14 cellular contexts compared by ENCODE assay signal in the genomic region with DNA sequence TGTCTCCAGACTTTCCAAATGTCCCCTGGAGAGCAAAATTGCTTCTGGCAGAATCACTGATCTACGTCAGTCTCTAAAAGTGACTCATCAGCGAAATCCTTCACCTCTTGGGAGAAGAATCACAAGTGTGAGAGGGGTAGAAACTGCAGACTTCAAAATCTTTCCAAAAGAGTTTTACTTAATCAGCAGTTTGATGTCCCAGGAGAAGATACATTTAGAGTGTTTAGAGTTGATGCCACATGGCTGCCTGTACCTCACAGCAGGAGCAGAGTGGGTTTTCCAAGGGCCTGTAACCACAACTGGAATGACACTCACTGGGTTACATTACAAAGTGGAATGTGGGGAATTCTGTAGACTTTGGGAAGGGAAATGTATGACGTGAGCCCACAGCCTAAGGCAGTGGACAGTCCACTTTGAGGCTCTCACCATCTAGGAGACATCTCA. TPM values are rescaled to one million over a fixed set of nuclear protein-coding genes. Genes with fewer than 3 reads are reported as not detected.
DNase-seq lines count a peak whose midpoint lies in the region; ATAC-seq, FAIRE-seq and TF ChIP-seq lines count a peak whose summit lies in the region.
"Had no signal": no experiment of that assay in that cellular context is flagged by ENCODE, and none has a peak within 500 bp of the region (broad histone marks: within the 10 kb centered on the region; RNA-seq: fewer than 3 reads in every experiment).

No MANE protein-coding gene starts in this region.

- H3K27ac ChIP-seq in A549 = peak overlapping the region; percentile 71 to 86
- H3K27ac ChIP-seq: sigmoid colon, thyroid gland had no signal

- in situ Hi-C loops in SK-MEL-5 (cut with HindIII; ENCODE audit: low pct_unique_long_range_greater_than_20kb, low sequenced_read_pairs) = no loop called here

- POLR2A ChIA-PET in A549 (lab: Yijun Ruan, JAX) (no interaction called here), GM10248 (lab: Yijun Ruan, JAX) (no interaction called here)

- WGBS in A549 (ENCODE audit: missing lambda C conversion rate) = 3% methylated on average over 3 of the region's 3 CpGs

- H3K9me3 ChIP-seq in A549 = no peaks in the 10 kb centered on the region
- H3K9me3 ChIP-seq: sigmoid colon, thyroid gland had no signal

- H3K4me2 ChIP-seq in A549 = peak overlapping the region; percentile 76
- H3K4me2 ChIP-seq: GM23338 had no signal

- ATAC-seq in A549 = peak; percentile 41 to 53
- no peak for ATAC-seq in GM21423 (IDR thresholded peaks at IDR 0.05; ENCODE audit: unreplicated experiment)
- no peak for ATAC-seq in GM21737 (IDR thresholded peaks at IDR 0.05; ENCODE audit: unreplicated experiment)
- ATAC-seq: Panc1 had no signal

- DNase-seq in A549 (ENCODE audit: low read depth in 1 of 2, low spot score in 1 of 2) (peak; percentile 85), HCEC 1CT (peak; percentile 37), SK-MEL-5 (ENCODE audit: low read depth, low spot score) (peak; percentile 49), fibroblast of pulmonary artery (ENCODE audit: low read depth) (peak; percentile 11), GM10248 (ENCODE audit: extremely low spot score) (no peak)
- DNase-seq in activated effector memory CD4-positive, alpha-beta T cell treated with Interleukin-2 at 50 U/mL for 16 hours = no peak
- DNase-seq: stimulated activated CD4-positive, alpha-beta T cell treated with anti-CD3 and anti-CD28 coated beads, Interleukin-4, amount 100 ng/mL, for 1 hour; thyroid gland had no signal

- no peak for TF ChIP-seq POLR2A in A549 (IDR thresholded peaks at IDR 0.05; ENCODE audit: low read length)

- TF ChIP-seq RAD21 in A549 (conservative IDR thresholded peaks at IDR 0.05 in 1 of 2, IDR thresholded peaks at IDR 0.05 in 1 of 2) = no peak

- peaks cover 68% of the 10 kb centered on the region for H3K4me1 ChIP-seq in A549
- H3K4me1 ChIP-seq: sigmoid colon, thyroid gland had no signal

- TF ChIP-seq CTCF in A549 (IDR thresholded peaks at IDR 0.05) = no peak
- TF ChIP-seq CTCF in fibroblast of pulmonary artery (IDR thresholded peaks at IDR 0.05; ENCODE audit: low read length, missing control alignments) = no peak
- no peak for TF ChIP-seq CTCF in GM10248 (IDR thresholded peaks at IDR 0.05; ENCODE audit: control extremely low read depth, extremely low read depth, low read depth, missing control alignments)

- peak; percentile 100 for FAIRE-seq in A549 (lab: Jason Lieb, UNC)

- TF ChIP-seq EP300 in A549 (IDR thresholded peaks at IDR 0.05) = peak; percentile 60 to 84; a peak in 3 of 5 replicates

- H3K4me3 ChIP-seq in A549 (no peak overlapping the region), fibroblast of pulmonary artery (replicated peaks; ENCODE audit: low read depth, low read length) (no peak overlapping the region)
- H3K4me3 ChIP-seq: GM23338, sigmoid colon, thyroid gland had no signal

- CTCF ChIA-PET in A549 (lab: Yijun Ruan, JAX) = interaction anchor here (0.9 to 15.7 kb wide), 28 partner anchors 8 to 253 kb away, joined by 3 to 358 read pairs (median 5); partner anchors contain the start of genes CEACAM6, CEACAM7 and RPS19
- CTCF ChIA-PET in GM10248 (lab: Yijun Ruan, JAX) = interaction anchor here (0.8 to 2.0 kb wide), 6 partner anchors 9 to 93 kb away, joined by 3 to 17 read pairs (median 4); no protein-coding TSS in a partner anchor

TF ChIP-seq in A549, 52 proteins besides CTCF, POLR2A, EP300 and RAD21:
- TF ChIP-seq RFX5 (IDR thresholded peaks at IDR 0.05) (no peak), HOXB5 (CRISPR knock-in tag; IDR thresholded peaks at IDR 0.05) (peak; percentile 39; the same call in 1 of the 2 replicates), JUN (IDR thresholded peaks at IDR 0.05) (peak; percentile 60 to 71; a peak in 4 of 5 replicates), MAX (IDR thresholded peaks at IDR 0.05) (peak; percentile 64), TP53 (CRISPR knock-in tag; IDR thresholded peaks at IDR 0.05) (no peak), GATA3 (IDR thresholded peaks at IDR 0.05; ENCODE audit: borderline replicate concordance) (peak; percentile 70; the same call in 1 of the 2 replicates), HDAC2 (IDR thresholded peaks at IDR 0.05) (no peak), FOSL2 (IDR thresholded peaks at IDR 0.05) (peak; percentile 86), FOSL2 (CRISPR knock-in tag; IDR thresholded peaks at IDR 0.05) (peak; percentile 94), MAFK (IDR thresholded peaks at IDR 0.05; ENCODE audit: partially characterized antibody) (peak; percentile 100), CEBPB (IDR thresholded peaks at IDR 0.05) (0 out of 4 replicates have a peak, but pooled peaks of 1 of the 2 experiments have one; percentile 61), POLR2AphosphoS2 (conservative IDR thresholded peaks at IDR 0.05; ENCODE audit: low read length) (no peak), JUNB (IDR thresholded peaks at IDR 0.05) (peak; percentile 84)
- TF ChIP-seq, protein P1, sequence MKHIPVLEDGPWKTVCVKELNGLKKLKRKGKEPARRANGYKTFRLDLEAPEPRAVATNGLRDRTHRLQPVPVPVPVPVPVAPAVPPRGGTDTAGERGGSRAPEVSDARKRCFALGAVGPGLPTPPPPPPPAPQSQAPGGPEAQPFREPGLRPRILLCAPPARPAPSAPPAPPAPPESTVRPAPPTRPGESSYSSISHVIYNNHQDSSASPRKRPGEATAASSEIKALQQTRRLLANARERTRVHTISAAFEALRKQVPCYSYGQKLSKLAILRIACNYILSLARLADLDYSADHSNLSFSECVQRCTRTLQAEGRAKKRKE (CRISPR knock-in tag; IDR thresholded peaks at IDR 0.05; ENCODE audit: low read depth) = peak; percentile 14; the same call in 1 of the 2 replicates
TF ChIP-seq in A549: peak in this region for 9.

RNA-seq across cellular contexts. Expression of gene CEACAM5, which starts 6.2 kb away (rescaled TPM):
- 1.3 and 2.3 TPM in 2 replicates for polyA plus RNA-seq in A549 (2011; rRNA removed)
- 0.16 and 0.22 TPM in 2 replicates for polyA plus RNA-seq in A549 (2012; cell fraction: cytosol; rRNA removed)
- 0.40 and 0.62 TPM in 2 replicates for polyA plus RNA-seq in A549 (2012; cell fraction: nucleus; rRNA removed)
- polyA plus RNA-seq in A549 (2017; fragmentation: RNase III; extraction: RNeasy Plus Mini Kit Qiagen cat#74134 plus additional on column Dnase treatment) = 0.12 TPM in 1 of 3 replicates, not detected in the others
- polyA minus RNA-seq in A549 (2011; rRNA and poly(A)+ RNA removed) = 0.78 and 1.4 TPM in 2 replicates
- not detected in 2 replicates for total RNA-seq in SK-MEL-5 (2014; rRNA removed; shearing (Covaris generic))
- not detected in 2 replicates for polyA plus RNA-seq in SK-MEL-5 (2015; cell fraction: cytosol; rRNA removed)
- polyA plus RNA-seq in SK-MEL-5 (2015; cell fraction: nucleus; rRNA removed) = not detected in 2 replicates
- total RNA-seq: activated naive CD4-positive, alpha-beta T cell treated with anti-CD3 and anti-CD28 coated beads for 36 hours; GM23338 had no signal
- polyA plus RNA-seq: GM23338 had no signal

RNA-seq across cellular contexts. Expression of gene CEACAM7, which starts 14.2 kb away (rescaled TPM):
- polyA plus RNA-seq in A549 (2011; rRNA removed) (0.04 TPM in 1 of 2 replicates, not detected in the other), A549 (2017; fragmentation: RNase III; extraction: RNeasy Plus Mini Kit Qiagen cat#74134 plus additional on column Dnase treatment) (0.05 TPM in 1 of 3 replicates, not detected in the others)
- not detected in 2 replicates for polyA plus RNA-seq in A549 (2012; cell fraction: cytosol; rRNA removed)
- not detected in 2 replicates for polyA plus RNA-seq in A549 (2012; cell fraction: nucleus; rRNA removed)
- polyA minus RNA-seq in A549 (2011; rRNA and poly(A)+ RNA removed) = not detected in 2 replicates
- not detected in 2 replicates for total RNA-seq in SK-MEL-5 (2014; rRNA removed; shearing (Covaris generic))
- polyA plus RNA-seq in SK-MEL-5 (2015; cell fraction: cytosol; rRNA removed) = not detected in 2 replicates
- not detected in 2 replicates for polyA plus RNA-seq in SK-MEL-5 (2015; cell fraction: nucleus; rRNA removed)
- total RNA-seq: activated naive CD4-positive, alpha-beta T cell treated with anti-CD3 and anti-CD28 coated beads for 36 hours; thyroid gland had no signal
- polyA plus RNA-seq: GM23338 had no signal

RNA-seq across cellular contexts. Expression of gene CEACAM6, which starts 53.1 kb away (rescaled TPM):
- polyA plus RNA-seq in A549 (2011; rRNA removed) (17.7 and 26.7 TPM in 2 replicates), A549 (2017; fragmentation: RNase III; extraction: RNeasy Plus Mini Kit Qiagen cat#74134 plus additional on column Dnase treatment) (0.51 to 0.97 TPM (median 0.53 TPM) in 3 replicates)
- 2.0 and 3.5 TPM in 2 replicates for polyA plus RNA-seq in A549 (2012; cell fraction: cytosol; rRNA removed)
- polyA plus RNA-seq in A549 (2012; cell fraction: nucleus; rRNA removed) = 1.9 and 4.5 TPM in 2 replicates
- 7.7 and 15.8 TPM in 2 replicates for polyA minus RNA-seq in A549 (2011; rRNA and poly(A)+ RNA removed)
- total RNA-seq in SK-MEL-5 (2014; rRNA removed; shearing (Covaris generic)) = 0.13 TPM in 1 of 2 replicates, not detected in the other
- polyA plus RNA-seq in SK-MEL-5 (2015; cell fraction: cytosol; rRNA removed) = 0.05 and 0.08 TPM in 2 replicates
- polyA plus RNA-seq in SK-MEL-5 (2015; cell fraction: nucleus; rRNA removed) = not detected in 2 replicates
- total RNA-seq: activated naive CD4-positive, alpha-beta T cell treated with anti-CD3 and anti-CD28 coated beads for 36 hours; GM23338 had no signal
- polyA plus RNA-seq: GM23338 had no signal

Comparison
In these comparisons a context has a peak if more than half of its experiments do, and no peak if none do; other contexts are left out.
1. ATAC-seq: peak in A549 (2 of 2); none in GM21423 (single experiment) and GM21737 (single experiment).
2. DNase-seq: peak in A549 (2 of 2), HCEC 1CT (single experiment), SK-MEL-5 (single experiment) and fibroblast of pulmonary artery (single experiment); none in activated effector memory CD4-positive, alpha-beta T cell treated with Interleukin-2 at 50 U/mL for 16 hours (single experiment) and GM10248 (single experiment).